21 cellular contexts compared by ENCODE assay signal in the genomic region with DNA sequence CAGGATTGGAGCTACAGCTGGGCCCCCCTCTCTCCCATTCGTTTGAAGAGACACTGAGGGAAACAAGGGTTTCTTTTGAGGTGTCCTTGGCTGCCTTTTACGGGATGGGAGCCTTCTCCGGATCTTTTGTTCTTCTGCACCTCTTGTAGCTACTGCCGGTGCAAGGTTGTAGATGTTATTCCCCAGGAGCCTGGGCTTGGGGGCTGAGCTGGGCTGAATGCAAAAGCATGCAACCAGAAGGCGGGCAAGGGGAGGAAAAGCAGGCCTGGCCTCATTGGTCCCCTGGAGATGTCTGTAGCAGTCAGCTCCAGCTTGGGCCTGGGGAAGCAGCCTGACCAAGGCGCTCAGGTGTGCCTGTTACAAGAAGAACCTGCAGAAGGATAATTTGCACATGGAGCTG.
"Had no signal": no experiment of that assay in that cellular context is flagged by ENCODE, and none has a peak within 500 bp of the region (broad histone marks: within the 10 kb centered on the region; RNA-seq: fewer than 3 reads in every experiment).

No MANE protein-coding gene starts in this region.

- H3K27me3 Mint-ChIP-seq: progenitor cell of endocrine pancreas had no signal

- H3K9me3 ChIP-seq: gastrocnemius medialis, pancreas, right lobe of liver, thyroid gland had no signal

- H3K36me3 ChIP-seq: pancreas had no signal

- H3K4me1 ChIP-seq: left lung, pancreas, thyroid gland had no signal

- H3K4me3 ChIP-seq: gastrocnemius medialis, left lung, pancreas, right lobe of liver, thyroid gland had no signal

- H3K27ac ChIP-seq: gastrocnemius medialis, left lung, pancreas, right lobe of liver, thyroid gland had no signal

- H3K4me1 Mint-ChIP-seq: nephron; stimulated activated naive CD8-positive, alpha-beta T cell treated with anti-CD3 and anti-CD28 coated beads, Interleukin-15, amount 100 ng/mL, for 72 hours had no signal

- ATAC-seq: effector memory CD8-positive, alpha-beta T cell; gastrocnemius medialis; left lung; naive thymus-derived CD4-positive, alpha-beta T cell; pancreas; right lobe of liver; stimulated activated naive CD8-positive, alpha-beta T cell treated with anti-CD3 and anti-CD28 coated beads, Interleukin-15, amount 100 ng/mL, for 72 hours had no signal

- H3K27me3 ChIP-seq: gastrocnemius medialis, left lung, pancreas, right lobe of liver, thyroid gland had no signal

- H3K27ac Mint-ChIP-seq: effector memory CD8-positive, alpha-beta T cell; naive thymus-derived CD4-positive, alpha-beta T cell; nephron; progenitor cell of endocrine pancreas; stimulated activated naive CD8-positive, alpha-beta T cell treated with anti-CD3 and anti-CD28 coated beads, Interleukin-15, amount 100 ng/mL, for 72 hours had no signal

- DNase-seq: cortex of kidney; effector memory CD8-positive, alpha-beta T cell; gastrocnemius medialis; head of caudate nucleus; kidney; left lung; mesendoderm; midbrain; naive thymus-derived CD4-positive, alpha-beta T cell; pancreas; right lobe of liver; small intestine; stimulated activated CD4-positive, alpha-beta T cell treated with anti-CD3 and anti-CD28 coated beads, Interleukin-15, amount 100 ng/mL, for 24 hours; stimulated activated CD4-positive, alpha-beta T cell treated with anti-CD3 and anti-CD28 coated beads, Interleukin-2, amount 100 ng/mL, for 48 hours; stimulated activated CD8-positive, alpha-beta memory T cell treated with anti-CD3 and anti-CD28 coated beads, Interleukin-4, amount 100 ng/mL, for 48 hours; stimulated activated naive CD4-positive, alpha-beta T cell; stimulated activated naive CD8-positive, alpha-beta T cell treated with anti-CD3 and anti-CD28 coated beads, Interleukin-15, amount 100 ng/mL, for 72 hours; thyroid gland; trophoblast cell had no signal

- H3K4me3 Mint-ChIP-seq: effector memory CD8-positive, alpha-beta T cell; naive thymus-derived CD4-positive, alpha-beta T cell; nephron; stimulated activated naive CD8-positive, alpha-beta T cell treated with anti-CD3 and anti-CD28 coated beads, Interleukin-15, amount 100 ng/mL, for 72 hours had no signal
